1 cellular context compared by ENCODE assay signal in the genomic region with DNA sequence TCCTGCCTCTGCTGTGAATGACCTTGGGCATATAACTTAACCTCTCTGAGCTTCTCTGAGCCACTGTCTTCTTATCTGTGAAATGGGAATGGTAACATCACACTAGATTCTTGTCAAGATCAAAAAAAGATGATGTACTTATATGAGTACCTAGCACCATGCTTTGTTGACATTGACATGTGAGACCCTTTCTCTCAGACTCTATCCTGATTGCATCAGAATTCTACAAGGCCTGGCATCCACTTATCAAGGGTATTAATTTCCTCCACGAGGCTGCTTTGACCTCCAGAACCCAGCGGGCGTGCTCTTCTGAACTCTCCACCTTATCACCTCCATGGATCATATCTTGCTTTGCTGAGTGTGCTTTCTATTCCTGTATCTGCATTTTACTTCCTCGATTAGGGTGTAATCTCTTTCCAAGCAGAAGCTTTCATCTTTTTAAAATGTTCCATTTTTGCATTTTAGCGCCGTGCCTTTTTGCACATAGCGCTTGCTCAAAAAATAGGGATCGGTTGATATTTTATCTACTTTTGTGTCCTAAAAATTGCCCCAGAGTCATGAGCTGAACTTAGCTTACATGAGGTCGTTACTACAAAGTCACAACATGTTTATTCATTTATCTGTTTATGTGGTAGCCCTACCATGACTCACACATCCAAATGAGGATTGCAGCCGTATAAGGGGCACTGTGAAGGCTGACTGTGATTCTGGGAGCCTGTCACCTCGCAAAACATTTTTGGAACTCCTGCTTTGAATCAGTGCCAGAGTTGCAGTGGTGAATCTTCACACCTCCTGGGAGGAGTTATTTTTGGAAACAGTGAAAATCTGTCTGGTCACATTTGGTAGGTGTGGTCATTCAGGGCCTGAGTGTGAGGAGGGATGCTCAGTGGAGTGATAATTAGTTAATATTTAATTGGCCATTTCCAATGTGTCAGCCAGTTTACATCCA.
TF ChIP-seq lines count a peak whose summit lies in the region.

No MANE protein-coding gene starts in this region.

TF ChIP-seq in K562, 482 proteins besides CTCF, POLR2A, EP300 and RAD21 (continued from another document):
- TF ChIP-seq, protein P1, sequence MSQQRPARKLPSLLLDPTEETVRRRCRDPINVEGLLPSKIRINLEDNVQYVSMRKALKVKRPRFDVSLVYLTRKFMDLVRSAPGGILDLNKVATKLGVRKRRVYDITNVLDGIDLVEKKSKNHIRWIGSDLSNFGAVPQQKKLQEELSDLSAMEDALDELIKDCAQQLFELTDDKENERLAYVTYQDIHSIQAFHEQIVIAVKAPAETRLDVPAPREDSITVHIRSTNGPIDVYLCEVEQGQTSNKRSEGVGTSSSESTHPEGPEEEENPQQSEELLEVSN (IDR thresholded peaks at IDR 0.05; ENCODE audit: borderline replicate concordance in 1 of 2, extremely low read depth in 1 of 2, insufficient read depth in 1 of 2, insufficient read length in 1 of 2, low read depth in 1 of 2, low read length in 1 of 2, poor library complexity in 1 of 2, severe bottlenecking in 1 of 2) = no peak
- no peak for TF ChIP-seq NFRKB (IDR thresholded peaks at IDR 0.05; ENCODE audit: low read depth)
- TF ChIP-seq ZNF75A (CRISPR knock-in tag; IDR thresholded peaks at IDR 0.05) = no peak
- TF ChIP-seq, protein P2, sequence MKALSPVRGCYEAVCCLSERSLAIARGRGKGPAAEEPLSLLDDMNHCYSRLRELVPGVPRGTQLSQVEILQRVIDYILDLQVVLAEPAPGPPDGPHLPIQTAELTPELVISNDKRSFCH (CRISPR knock-in tag; IDR thresholded peaks at IDR 0.05) = no peak
- TF ChIP-seq, protein P2 (tag; IDR thresholded peaks at IDR 0.05) = no peak
- TF ChIP-seq, protein P3, sequence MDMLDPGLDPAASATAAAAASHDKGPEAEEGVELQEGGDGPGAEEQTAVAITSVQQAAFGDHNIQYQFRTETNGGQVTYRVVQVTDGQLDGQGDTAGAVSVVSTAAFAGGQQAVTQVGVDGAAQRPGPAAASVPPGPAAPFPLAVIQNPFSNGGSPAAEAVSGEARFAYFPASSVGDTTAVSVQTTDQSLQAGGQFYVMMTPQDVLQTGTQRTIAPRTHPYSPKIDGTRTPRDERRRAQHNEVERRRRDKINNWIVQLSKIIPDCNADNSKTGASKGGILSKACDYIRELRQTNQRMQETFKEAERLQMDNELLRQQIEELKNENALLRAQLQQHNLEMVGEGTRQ (CRISPR knock-in tag; IDR thresholded peaks at IDR 0.05) = no peak
- TF ChIP-seq, protein P4, sequence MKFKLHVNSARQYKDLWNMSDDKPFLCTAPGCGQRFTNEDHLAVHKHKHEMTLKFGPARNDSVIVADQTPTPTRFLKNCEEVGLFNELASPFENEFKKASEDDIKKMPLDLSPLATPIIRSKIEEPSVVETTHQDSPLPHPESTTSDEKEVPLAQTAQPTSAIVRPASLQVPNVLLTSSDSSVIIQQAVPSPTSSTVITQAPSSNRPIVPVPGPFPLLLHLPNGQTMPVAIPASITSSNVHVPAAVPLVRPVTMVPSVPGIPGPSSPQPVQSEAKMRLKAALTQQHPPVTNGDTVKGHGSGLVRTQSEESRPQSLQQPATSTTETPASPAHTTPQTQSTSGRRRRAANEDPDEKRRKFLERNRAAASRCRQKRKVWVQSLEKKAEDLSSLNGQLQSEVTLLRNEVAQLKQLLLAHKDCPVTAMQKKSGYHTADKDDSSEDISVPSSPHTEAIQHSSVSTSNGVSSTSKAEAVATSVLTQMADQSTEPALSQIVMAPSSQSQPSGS (CRISPR knock-in tag; IDR thresholded peaks at IDR 0.05) = no peak
- TF ChIP-seq, protein P5, sequence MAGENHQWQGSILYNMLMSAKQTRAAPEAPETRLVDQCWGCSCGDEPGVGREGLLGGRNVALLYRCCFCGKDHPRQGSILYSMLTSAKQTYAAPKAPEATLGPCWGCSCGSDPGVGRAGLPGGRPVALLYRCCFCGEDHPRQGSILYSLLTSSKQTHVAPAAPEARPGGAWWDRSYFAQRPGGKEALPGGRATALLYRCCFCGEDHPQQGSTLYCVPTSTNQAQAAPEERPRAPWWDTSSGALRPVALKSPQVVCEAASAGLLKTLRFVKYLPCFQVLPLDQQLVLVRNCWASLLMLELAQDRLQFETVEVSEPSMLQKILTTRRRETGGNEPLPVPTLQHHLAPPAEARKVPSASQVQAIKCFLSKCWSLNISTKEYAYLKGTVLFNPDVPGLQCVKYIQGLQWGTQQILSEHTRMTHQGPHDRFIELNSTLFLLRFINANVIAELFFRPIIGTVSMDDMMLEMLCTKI (IDR thresholded peaks at IDR 0.05; ENCODE audit: partially characterized antibody) = no peak
- TF ChIP-seq DDX20 (tag; IDR thresholded peaks at IDR 0.05; ENCODE audit: low read depth) = no peak
- TF ChIP-seq, protein P6, sequence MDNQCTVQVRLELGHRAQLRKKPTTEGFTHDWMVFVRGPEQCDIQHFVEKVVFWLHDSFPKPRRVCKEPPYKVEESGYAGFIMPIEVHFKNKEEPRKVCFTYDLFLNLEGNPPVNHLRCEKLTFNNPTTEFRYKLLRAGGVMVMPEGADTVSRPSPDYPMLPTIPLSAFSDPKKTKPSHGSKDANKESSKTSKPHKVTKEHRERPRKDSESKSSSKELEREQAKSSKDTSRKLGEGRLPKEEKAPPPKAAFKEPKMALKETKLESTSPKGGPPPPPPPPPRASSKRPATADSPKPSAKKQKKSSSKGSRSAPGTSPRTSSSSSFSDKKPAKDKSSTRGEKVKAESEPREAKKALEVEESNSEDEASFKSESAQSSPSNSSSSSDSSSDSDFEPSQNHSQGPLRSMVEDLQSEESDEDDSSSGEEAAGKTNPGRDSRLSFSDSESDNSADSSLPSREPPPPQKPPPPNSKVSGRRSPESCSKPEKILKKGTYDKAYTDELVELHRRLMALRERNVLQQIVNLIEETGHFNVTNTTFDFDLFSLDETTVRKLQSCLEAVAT (IDR thresholded peaks at IDR 0.05) = no peak
- 0 out of 2 replicates have a peak, but pooled peaks have one; percentile 16 for TF ChIP-seq ZNF444 (CRISPR knock-in tag; IDR thresholded peaks at IDR 0.05)
- TF ChIP-seq, protein P7, sequence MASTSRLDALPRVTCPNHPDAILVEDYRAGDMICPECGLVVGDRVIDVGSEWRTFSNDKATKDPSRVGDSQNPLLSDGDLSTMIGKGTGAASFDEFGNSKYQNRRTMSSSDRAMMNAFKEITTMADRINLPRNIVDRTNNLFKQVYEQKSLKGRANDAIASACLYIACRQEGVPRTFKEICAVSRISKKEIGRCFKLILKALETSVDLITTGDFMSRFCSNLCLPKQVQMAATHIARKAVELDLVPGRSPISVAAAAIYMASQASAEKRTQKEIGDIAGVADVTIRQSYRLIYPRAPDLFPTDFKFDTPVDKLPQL (IDR thresholded peaks at IDR 0.05; ENCODE audit: extremely low read depth, insufficient read length) = no peak
- TF ChIP-seq RBM39 (optimal IDR thresholded peaks at IDR 0.05; ENCODE audit: low read depth, low read length) = no peak
- no peak for TF ChIP-seq RBM34 (IDR thresholded peaks at IDR 0.05; ENCODE audit: borderline replicate concordance, insufficient read depth, low read length)
- TF ChIP-seq RUNX1 (IDR thresholded peaks at IDR 0.05; ENCODE audit: low read depth) = no peak
- TF ChIP-seq ZKSCAN3 (CRISPR knock-in tag; IDR thresholded peaks at IDR 0.05) = no peak
- no peak for TF ChIP-seq SRSF7 (optimal IDR thresholded peaks at IDR 0.05; ENCODE audit: low read depth, low read length)
- peak; percentile 84 for TF ChIP-seq FOXJ2 (tag; IDR thresholded peaks at IDR 0.05)
- peak; percentile 85 for TF ChIP-seq DPF2 (IDR thresholded peaks at IDR 0.05)
